ENCODE assay signal across 14 cellular contexts in genomic region chr3:185815391-185816282, GRCh38. TPM values are rescaled to one million over a fixed set of nuclear protein-coding genes. Genes with fewer than 3 reads are reported as not detected.
DNase-seq lines count a peak whose midpoint lies in the region; ATAC-seq and TF ChIP-seq lines count a peak whose summit lies in the region.
"Had no signal": no experiment of that assay in that cellular context is flagged by ENCODE, and none has a peak within 500 bp of the region (broad histone marks: within the 10 kb centered on the region; RNA-seq: fewer than 3 reads in every experiment).

No MANE protein-coding gene starts in this region.

- H3K27me3 Mint-ChIP-seq in chondrocyte (ENCODE audit: low read depth), result no peaks in the 10 kb centered on the region

- H3K36me3 Mint-ChIP-seq in chondrocyte (ENCODE audit: low read depth), result no peaks in the 10 kb centered on the region

- peak overlapping the region; percentile 88 for H3K27ac Mint-ChIP-seq in chondrocyte (ENCODE audit: unreplicated experiment)

- H3K4me3 Mint-ChIP-seq in chondrocyte (ENCODE audit: unreplicated experiment), result peak overlapping the region; percentile 11

- DNase-seq in EL (peak; percentile 68), LHCN-M2 (ENCODE audit: low read depth) (peak; percentile 57), chondrocyte (ENCODE audit: low spot score) (no peak), lung microvascular endothelial cell (ENCODE audit: low read depth in 2 of 2) (peak; percentile 19 to 62)
- no peak for DNase-seq in activated CD8-positive, alpha-beta memory T cell treated with anti-CD3 and anti-CD28 coated beads, Interleukin-2, amount 50 U/mL, for 4 hours
- DNase-seq: activated CD4-positive, alpha-beta T cell treated with anti-CD3 and anti-CD28 coated beads for 1 hour; activated naive CD4-positive, alpha-beta T cell treated with Interleukin-2 at 50 U/mL for 16 hours; effector CD4-positive, alpha-beta T cell; NCI-H1417; PC-3; posterior cingulate gyrus had no signal

- TF ChIP-seq CTCF in chondrocyte (IDR thresholded peaks at IDR 0.05), result no peak

- ATAC-seq in GM18520 (IDR thresholded peaks at IDR 0.05; ENCODE audit: unreplicated experiment) (no peak), HG03025 (IDR thresholded peaks at IDR 0.05; ENCODE audit: low FRiP score, unreplicated experiment) (no peak), HG03520 (IDR thresholded peaks at IDR 0.05; ENCODE audit: unreplicated experiment) (no peak)
- ATAC-seq: PC-3 had no signal

- H3K4me1 Mint-ChIP-seq in chondrocyte (ENCODE audit: low read depth), result peaks cover 86% of the 10 kb centered on the region

- no peaks in the 10 kb centered on the region for H3K9me3 Mint-ChIP-seq in chondrocyte (ENCODE audit: low read depth)

RNA-seq across cellular contexts. Expression of gene IGF2BP2, which starts 9.2 kb away (rescaled TPM):
- 58.9 and 104 TPM in 2 replicates for total RNA-seq in LHCN-M2 (2014; rRNA removed)
- polyA plus RNA-seq in LHCN-M2 (2012), result 33.6 TPM
- 60.8 to 68.8 TPM (median 62.1 TPM) in 3 replicates for total RNA-seq in chondrocyte
- total RNA-seq in lung microvascular endothelial cell, result 19.0 and 24.4 TPM in 2 replicates

Comparison
In these comparisons a context has a peak if more than half of its experiments do, and no peak if none do; other contexts are left out.
1. DNase-seq: peak in EL (single experiment), LHCN-M2 (single experiment) and lung microvascular endothelial cell (2 of 2); none in chondrocyte (single experiment) and activated CD8-positive, alpha-beta memory T cell treated with anti-CD3 and anti-CD28 coated beads, Interleukin-2, amount 50 U/mL, for 4 hours (single experiment).